In genomic region chr2:72770879-72771461, GRCh38 we compare ENCODE assay signal across 8 cellular contexts. TPM values are rescaled to one million over a fixed set of nuclear protein-coding genes. Genes with fewer than 3 reads are reported as not detected.
A peak's percentile ranks its signal among the peaks of the same experiment; 100 is the strongest.
DNase-seq lines count a peak whose midpoint lies in the region; ATAC-seq and TF ChIP-seq lines count a peak whose summit lies in the region.

No MANE protein-coding gene starts in this region.

- H3K4me1 ChIP-seq in Loucy (ENCODE audit: insufficient read depth, low read length, poor library complexity, severe bottlenecking) (no peaks in the 10 kb centered on the region), adipocyte (ENCODE audit: control insufficient read depth, insufficient read depth, low read length) (no peaks in the 10 kb centered on the region), heart right ventricle (peaks cover 0 to 9% (median 2%) of the 10 kb centered on the region in 9 donors)

- H3K4me3 ChIP-seq in BJ (ENCODE audit: low read depth, low read length) (no peak overlapping the region), Loucy (ENCODE audit: low read length, poor library complexity, severe bottlenecking) (no peak overlapping the region), adipocyte (ENCODE audit: low read length) (no peak overlapping the region), heart right ventricle (no peak overlapping the region), retinal pigment epithelial cell (ENCODE audit: low read length) (no peak overlapping the region)

- H3K27me3 ChIP-seq in BJ (ENCODE audit: control insufficient read depth, insufficient read depth, low read length) (no peaks in the 10 kb centered on the region), Loucy (ENCODE audit: insufficient read depth, low read length, poor library complexity, severe bottlenecking) (no peaks in the 10 kb centered on the region), adipocyte (replicated peaks; ENCODE audit: control insufficient read depth, insufficient read depth, low read length) (no peaks in the 10 kb centered on the region), heart right ventricle (no peaks in the 10 kb centered on the region)

- no peaks in the 10 kb centered on the region for H3K36me3 ChIP-seq in BJ (ENCODE audit: control insufficient read depth, insufficient read depth, low read length)
- H3K36me3 ChIP-seq in Loucy (ENCODE audit: insufficient read depth, low read length): no peaks in the 10 kb centered on the region
- H3K36me3 ChIP-seq in adipocyte (ENCODE audit: control insufficient read depth, insufficient read depth, low read length, severe bottlenecking): no peaks in the 10 kb centered on the region
- H3K36me3 ChIP-seq in heart right ventricle: no peaks in the 10 kb centered on the region

- no peaks in the 10 kb centered on the region for H3K79me2 ChIP-seq in Loucy (ENCODE audit: insufficient read depth, low read length)

- H3K9me3 ChIP-seq in Loucy (ENCODE audit: insufficient read depth, low read depth, low read length) (no peaks in the 10 kb centered on the region), adipocyte (ENCODE audit: control insufficient read depth, low read length) (no peaks in the 10 kb centered on the region), heart right ventricle (no peaks in the 10 kb centered on the region)

- no peaks in the 10 kb centered on the region for H4K20me1 ChIP-seq in Loucy (ENCODE audit: insufficient read depth, low read length, poor library complexity, severe bottlenecking)

- H3F3A ChIP-seq in Loucy (ENCODE audit: low read depth): no peaks in the 10 kb centered on the region

- ATAC-seq in heart right ventricle: peak in 7 of 8 donors; percentile 45 to 79 (median 71)
- ATAC-seq in HG03139 (IDR thresholded peaks at IDR 0.05; ENCODE audit: unreplicated experiment): no peak

- no peaks in the 10 kb centered on the region for H3K9me2 ChIP-seq in Loucy (replicated peaks; ENCODE audit: low read depth, low read length)

- DNase-seq in BJ (ENCODE audit: low read depth): peak; percentile 31
- DNase-seq in GM19238 (ENCODE audit: insufficient read length, low spot score): peak; percentile 3
- peak; percentile 72 for DNase-seq in RPMI8226
- peak; percentile 93 for DNase-seq in adipocyte (ENCODE audit: low read depth)
- DNase-seq in heart right ventricle: peak in 1 of 2 donors; percentile 81
- no peak for DNase-seq in retinal pigment epithelial cell (ENCODE audit: low read depth)

- H2AFZ ChIP-seq in Loucy (ENCODE audit: low read length): no peak overlapping the region

- no peak overlapping the region for H3K4me2 ChIP-seq in Loucy (ENCODE audit: low read depth, low read length, poor library complexity, severe bottlenecking)

- H3K9ac ChIP-seq in Loucy (ENCODE audit: low read depth, low read length, poor library complexity, severe bottlenecking) (no peak overlapping the region), adipocyte (ENCODE audit: low read length) (no peak overlapping the region)

- CTCF ChIA-PET in BJ (lab: Yijun Ruan, JAX): interaction anchor here (0.8 to 7.7 kb wide), 6 partner anchors 17 to 122 kb away, joined by 3 to 100 read pairs (median 5); no protein-coding TSS in a partner anchor

- 0 to 3% methylated on average over 2 of the region's 2 CpGs for WGBS in heart right ventricle, 2 donors

- intact Hi-C loops in heart right ventricle (cut with DNase I): loop anchor here (1.0 to 10.0 kb wide), 9 partner anchors 51 to 404 kb away; no protein-coding TSS in a partner anchor

- no peak overlapping the region for H3K27ac ChIP-seq in heart right ventricle

- TF ChIP-seq CTCF in BJ (IDR thresholded peaks at IDR 0.05; ENCODE audit: insufficient read depth, low read depth, low read length) (peak; percentile 76), Loucy (conservative IDR thresholded peaks at IDR 0.05; ENCODE audit: low read length) (peak; percentile 84), heart right ventricle (IDR thresholded peaks at IDR 0.05) (peak; percentile 83 to 94 (median 86)), retinal pigment epithelial cell (conservative IDR thresholded peaks at IDR 0.05; ENCODE audit: low read depth, low read length) (peak; percentile 80)

- POLR2A ChIA-PET in BJ (lab: Charles Lee): no interaction called here

RNA-seq across cellular contexts. Expression of gene EXOC6B, which starts 54.9 kb away (rescaled TPM):
- 15.5 and 19.5 TPM in 2 replicates for polyA plus RNA-seq in BJ (2011; rRNA removed)
- polyA minus RNA-seq in BJ (2011; rRNA and poly(A)+ RNA removed): 26.1 and 44.4 TPM in 2 replicates
- 100 to 1,000 TPM in 9 of 10 donors, 10 to 100 TPM in 1; 97.9 to 243 (median 158) TPM for total RNA-seq in heart right ventricle
- polyA plus RNA-seq in heart right ventricle: 10 to 100 TPM; 16.3 to 20.2 TPM
